9 cellular contexts compared by ENCODE assay signal in the genomic region with DNA sequence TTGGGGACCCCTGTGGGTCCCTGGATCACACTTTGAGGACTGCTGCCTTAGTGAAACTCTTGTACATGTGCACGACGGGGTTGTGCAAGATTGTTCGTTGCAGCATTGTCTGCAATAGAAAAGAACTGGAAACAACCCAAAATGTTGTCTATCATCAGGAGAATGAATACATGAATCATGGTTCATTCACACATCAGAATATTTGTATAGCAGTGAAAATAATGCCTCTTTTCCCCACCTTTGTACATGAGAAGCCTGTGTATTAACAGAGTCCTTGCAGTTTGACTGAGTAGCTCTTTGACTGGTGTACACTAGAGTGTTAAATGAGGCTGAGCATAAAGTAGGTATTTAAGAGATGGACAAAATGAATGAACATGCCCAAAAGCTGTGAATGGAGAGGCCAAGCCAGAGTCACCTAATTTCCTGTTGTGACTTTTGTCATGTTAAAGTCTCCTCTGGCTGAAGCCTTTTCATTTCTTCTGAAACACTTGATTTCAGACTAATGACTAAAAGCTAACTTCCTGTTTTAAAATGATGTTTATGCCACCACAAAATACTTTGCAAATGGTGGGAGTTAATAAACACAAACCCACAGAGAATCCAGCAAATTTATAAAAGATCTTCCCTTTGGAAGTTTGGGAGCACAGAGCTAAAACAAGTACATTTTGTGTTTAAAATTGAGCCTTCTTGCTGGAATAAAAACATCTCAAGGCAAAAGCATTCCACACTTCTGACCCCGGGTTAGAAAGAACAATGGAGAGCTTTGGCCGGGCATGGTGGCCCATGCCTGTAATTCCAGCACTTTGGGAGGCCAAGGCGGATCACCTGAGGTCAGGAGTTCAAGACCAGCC. TPM values are rescaled to one million over a fixed set of nuclear protein-coding genes. Genes with fewer than 3 reads are reported as not detected.
DNase-seq lines count a peak whose midpoint lies in the region; ATAC-seq and TF ChIP-seq lines count a peak whose summit lies in the region.
"Had no signal": no experiment of that assay in that cellular context is flagged by ENCODE, and none has a peak within 500 bp of the region (broad histone marks: within the 10 kb centered on the region; RNA-seq: fewer than 3 reads in every experiment).

No MANE protein-coding gene starts in this region.

- H3K4me3 ChIP-seq in smooth muscle cell, result no peak overlapping the region

- peak overlapping the region; percentile 36 for H3K27ac ChIP-seq in smooth muscle cell (ENCODE audit: low read depth)

- H3K4me3 Mint-ChIP-seq in activated CD8-positive, alpha-beta memory T cell treated with anti-CD3 and anti-CD28 coated beads, Interleukin-2, amount 10 ng/mL, durations not matched to agents 7 days and 5 days, result no peak overlapping the region
- H3K4me3 Mint-ChIP-seq in dendritic cell treated with granulocyte-macrophage colony-stimulating factor and Interleukin-4, amounts not matched to agents 40 ng/mL and 50 ng/mL, for 4 days, result peak overlapping the region; percentile 13

- 76% methylated on average over 6 of the region's 6 CpGs for WGBS in smooth muscle cell (ENCODE audit: low lambda C conversion rate)

- H3K79me2 ChIP-seq in smooth muscle cell (ENCODE audit: low read depth), result no peaks in the 10 kb centered on the region

- H2AFZ ChIP-seq in smooth muscle cell (ENCODE audit: low read depth), result no peak overlapping the region

- H3K4me1 Mint-ChIP-seq in activated CD8-positive, alpha-beta memory T cell treated with anti-CD3 and anti-CD28 coated beads, Interleukin-2, amount 10 ng/mL, durations not matched to agents 7 days and 5 days, result peaks cover 64% of the 10 kb centered on the region
- peaks cover 75% of the 10 kb centered on the region for H3K4me1 Mint-ChIP-seq in dendritic cell treated with granulocyte-macrophage colony-stimulating factor and Interleukin-4, amounts not matched to agents 40 ng/mL and 50 ng/mL, for 4 days (ENCODE audit: low read depth)

- H3F3A ChIP-seq in smooth muscle cell (ENCODE audit: low read depth), result no peaks in the 10 kb centered on the region

- ATAC-seq in activated CD8-positive, alpha-beta memory T cell treated with anti-CD3 and anti-CD28 coated beads, Interleukin-2, amount 10 ng/mL, durations not matched to agents 7 days and 5 days, result peak; percentile 45

- no peak overlapping the region for H3K9ac ChIP-seq in smooth muscle cell (ENCODE audit: low read depth)

- intact Hi-C loops in dendritic cell treated with granulocyte-macrophage colony-stimulating factor and Interleukin-4, amounts not matched to agents 40 ng/mL and 50 ng/mL, for 4 days (cut with micrococcal nuclease), result no loop called here

- H3K27me3 ChIP-seq in smooth muscle cell (ENCODE audit: low read depth), result no peaks in the 10 kb centered on the region

- CTCF ChIA-PET in activated CD8-positive, alpha-beta memory T cell treated with anti-CD3 and anti-CD28 coated beads, Interleukin-2, amount 10 ng/mL, durations not matched to agents 7 days and 5 days (lab: Charles Lee), result interaction anchor here (0.7 to 6.4 kb wide), 14 partner anchors 8 to 436 kb away, joined by 3 to 67 read pairs (median 4); a partner anchor contains a TSS

- no peaks in the 10 kb centered on the region for H4K20me1 ChIP-seq in smooth muscle cell (ENCODE audit: low read depth)

- no peaks in the 10 kb centered on the region for H3K36me3 Mint-ChIP-seq in activated CD8-positive, alpha-beta memory T cell treated with anti-CD3 and anti-CD28 coated beads, Interleukin-2, amount 10 ng/mL, durations not matched to agents 7 days and 5 days
- no peaks in the 10 kb centered on the region for H3K36me3 Mint-ChIP-seq in dendritic cell treated with granulocyte-macrophage colony-stimulating factor and Interleukin-4, amounts not matched to agents 40 ng/mL and 50 ng/mL, for 4 days (ENCODE audit: low read depth)

- peaks cover 21% of the 10 kb centered on the region for H3K4me1 ChIP-seq in smooth muscle cell (ENCODE audit: low read depth)

- peak overlapping the region; percentile 3 for H3K4me2 ChIP-seq in smooth muscle cell

- peak overlapping the region; percentile 81 for H3K27ac Mint-ChIP-seq in activated CD8-positive, alpha-beta memory T cell treated with anti-CD3 and anti-CD28 coated beads, Interleukin-2, amount 10 ng/mL, durations not matched to agents 7 days and 5 days
- peak overlapping the region; percentile 88 for H3K27ac Mint-ChIP-seq in dendritic cell treated with granulocyte-macrophage colony-stimulating factor and Interleukin-4, amounts not matched to agents 40 ng/mL and 50 ng/mL, for 4 days

- peaks cover 3% of the 10 kb centered on the region for H3K27me3 Mint-ChIP-seq in activated CD8-positive, alpha-beta memory T cell treated with anti-CD3 and anti-CD28 coated beads, Interleukin-2, amount 10 ng/mL, durations not matched to agents 7 days and 5 days
- H3K27me3 Mint-ChIP-seq in dendritic cell treated with granulocyte-macrophage colony-stimulating factor and Interleukin-4, amounts not matched to agents 40 ng/mL and 50 ng/mL, for 4 days, result no peaks in the 10 kb centered on the region

- no peaks in the 10 kb centered on the region for H3K9me3 Mint-ChIP-seq in activated CD8-positive, alpha-beta memory T cell treated with anti-CD3 and anti-CD28 coated beads, Interleukin-2, amount 10 ng/mL, durations not matched to agents 7 days and 5 days (ENCODE audit: low read depth)
- H3K9me3 Mint-ChIP-seq in dendritic cell treated with granulocyte-macrophage colony-stimulating factor and Interleukin-4, amounts not matched to agents 40 ng/mL and 50 ng/mL, for 4 days, result no peaks in the 10 kb centered on the region

- H3K9me3 ChIP-seq in smooth muscle cell (replicated peaks; ENCODE audit: low read depth), result no peaks in the 10 kb centered on the region

- no peaks in the 10 kb centered on the region for H3K36me3 ChIP-seq in smooth muscle cell (ENCODE audit: low read depth)

- DNase-seq in activated CD8-positive, alpha-beta memory T cell treated with anti-CD3 and anti-CD28 coated beads, Interleukin-2, amount 10 ng/mL, durations not matched to agents 7 days and 5 days, result no peak
- no peak for DNase-seq in activated CD8-positive, alpha-beta memory T cell treated with anti-CD3 and anti-CD28 coated beads for 24 hours
- peak; percentile 23 for DNase-seq in OCI-M1 (lab: John Stamatoyannopoulos, UW)
- DNase-seq in smooth muscle cell (lab: John Stamatoyannopoulos, UW; ENCODE audit: unreplicated experiment), result no peak
- no peak for DNase-seq in HuH-7.5 (ENCODE audit: low spot score)
- DNase-seq in cortex of kidney (lab: John Stamatoyannopoulos, UW), result no peak
- no peak for DNase-seq in NCI-H2107 (lab: John Stamatoyannopoulos, UW)
- DNase-seq: effector CD4-positive, alpha-beta T cell had no signal

- TF ChIP-seq CTCF in smooth muscle cell (IDR thresholded peaks at IDR 0.05; ENCODE audit: borderline replicate concordance, insufficient read depth, poor library complexity, severe bottlenecking), result no peak

RNA-seq across cellular contexts. Expression of a gene that starts 20.6 kb away (rescaled TPM):
- total RNA-seq in activated CD8-positive, alpha-beta memory T cell treated with anti-CD3 and anti-CD28 coated beads, Interleukin-2, amount 10 ng/mL, durations not matched to agents 7 days and 5 days, result 10 to 100 TPM; 50.5 to 67.1 TPM
- total RNA-seq in smooth muscle cell, result 25.5 and 26.2 TPM in 2 replicates
- polyA plus RNA-seq in smooth muscle cell, result 17.1 and 18.8 TPM in 2 replicates
